1 cellular context compared by ENCODE assay signal in genomic region chr11:76825726-76826396, GRCh38.
TF ChIP-seq lines count a peak whose summit lies in the region.

No MANE protein-coding gene starts in this region.

TF ChIP-seq in endothelial cell of umbilical vein, 7 proteins besides CTCF, POLR2A, EP300 and RAD21:
- TF ChIP-seq FOS (IDR thresholded peaks at IDR 0.05; ENCODE audit: borderline replicate concordance, insufficient read depth, low read length) (no peak), GATA2 (IDR thresholded peaks at IDR 0.05; ENCODE audit: insufficient read depth, insufficient read length, low read depth, low read length) (peak; percentile 48), EZH2 (IDR thresholded peaks at IDR 0.05; ENCODE audit: borderline replicate concordance, low read depth, low read length, severe bottlenecking) (no peak), JUN (IDR thresholded peaks at IDR 0.05; ENCODE audit: borderline replicate concordance, insufficient read depth, insufficient read length, low read depth) (no peak), MAX (IDR thresholded peaks at IDR 0.05; ENCODE audit: insufficient read depth, insufficient read length) (no peak), POLR2AphosphoS5 (IDR thresholded peaks at IDR 0.05; ENCODE audit: insufficient read depth, low read depth, low read length) (no peak), MYC (IDR thresholded peaks at IDR 0.05; ENCODE audit: low read depth, low read length) (no peak)
